In genomic region chr10:86769991-86770390, GRCh38 we compare ENCODE assay signal across 25 cellular contexts.
"Had no signal": no experiment of that assay in that cellular context is flagged by ENCODE, and none has a peak within 500 bp of the region (broad histone marks: within the 10 kb centered on the region; RNA-seq: fewer than 3 reads in every experiment).

No MANE protein-coding gene starts in this region.

- H3K9me3 ChIP-seq: lower lobe of right lung, ovary, right lobe of liver, thyroid gland had no signal

- H3K4me3 Mint-ChIP-seq: activated naive CD4-positive, alpha-beta T cell treated with anti-CD3 and anti-CD28 coated beads for 36 hours; activated naive CD8-positive, alpha-beta T cell treated with anti-CD3 and anti-CD28 coated beads, Interleukin-2, amount 10 ng/mL, durations not matched to agents 7 days and 5 days; dendritic cell treated with granulocyte-macrophage colony-stimulating factor and Interleukin-4, amounts not matched to agents 40 ng/mL and 50 ng/mL, for 4 days; naive thymus-derived CD4-positive, alpha-beta T cell; stimulated activated naive CD8-positive, alpha-beta T cell treated with anti-CD3 and anti-CD28 coated beads, Interleukin-15, Interleukin-2, amounts not matched to agents 100 ng/mL and 50 ng/mL, for 24 hours; T-helper 1 cell treated with Interleukin-12 subunit alpha and Interleukin-12 subunit beta and Interleukin-4 antibody, amounts not matched to agents 30 μg/mL and 1 μg/mL, for 36 hours had no signal

- H3K27me3 ChIP-seq: hepatocyte, ovary, right lobe of liver, thyroid gland had no signal

- H3K27ac Mint-ChIP-seq: activated naive CD4-positive, alpha-beta T cell treated with anti-CD3 and anti-CD28 coated beads for 36 hours; activated naive CD8-positive, alpha-beta T cell treated with anti-CD3 and anti-CD28 coated beads, Interleukin-2, amount 10 ng/mL, durations not matched to agents 7 days and 5 days; dendritic cell treated with granulocyte-macrophage colony-stimulating factor and Interleukin-4, amounts not matched to agents 40 ng/mL and 50 ng/mL, for 4 days; naive thymus-derived CD4-positive, alpha-beta T cell; stimulated activated naive CD8-positive, alpha-beta T cell treated with anti-CD3 and anti-CD28 coated beads, Interleukin-15, Interleukin-2, amounts not matched to agents 100 ng/mL and 50 ng/mL, for 24 hours; T-helper 1 cell treated with Interleukin-12 subunit alpha and Interleukin-12 subunit beta and Interleukin-4 antibody, amounts not matched to agents 30 μg/mL and 1 μg/mL, for 36 hours had no signal

- DNase-seq: activated CD4-positive, alpha-beta T cell treated with anti-CD3 and anti-CD28 coated beads for 4 hours; activated CD4-positive, alpha-beta T cell treated with anti-CD3 and anti-CD28 coated beads, Interleukin-2, amount 50 U/mL, for 48 hours; activated CD4-positive, CD25-positive, alpha-beta regulatory T cell; activated effector memory CD4-positive, alpha-beta T cell treated with Interleukin-2 at 50 U/mL for 16 hours; activated naive CD4-positive, alpha-beta T cell treated with anti-CD3 and anti-CD28 coated beads for 36 hours; activated naive CD8-positive, alpha-beta T cell treated with anti-CD3 and anti-CD28 coated beads, Interleukin-2, amount 10 ng/mL, durations not matched to agents 7 days and 5 days; activated T-cell treated with anti-CD3 and anti-CD28 coated beads, Interleukin-2, amount 50 U/mL, for 48 hours; amniotic stem cell; caudate nucleus; effector CD4-positive, alpha-beta T cell; glutamatergic neuron; left cardiac atrium; lower lobe of right lung; naive thymus-derived CD4-positive, alpha-beta T cell; ovary; right lobe of liver; stimulated activated CD4-positive, alpha-beta T cell treated with anti-CD3 and anti-CD28 coated beads, Interleukin-1b, Interleukin-23, amount 100 ng/mL, for 48 hours; substantia nigra; T1000; thyroid gland had no signal

- H3K27ac ChIP-seq: hepatocyte, lower lobe of right lung, ovary, right lobe of liver, skin epidermis, thyroid gland had no signal

- H3K36me3 ChIP-seq: lower lobe of right lung, ovary, right lobe of liver, thyroid gland had no signal

- H3K4me3 ChIP-seq: hepatocyte, lower lobe of right lung, ovary, right lobe of liver, skin epidermis, thyroid gland had no signal

- H3K9me3 Mint-ChIP-seq: activated naive CD4-positive, alpha-beta T cell treated with anti-CD3 and anti-CD28 coated beads for 36 hours; activated naive CD8-positive, alpha-beta T cell treated with anti-CD3 and anti-CD28 coated beads, Interleukin-2, amount 10 ng/mL, durations not matched to agents 7 days and 5 days; dendritic cell treated with granulocyte-macrophage colony-stimulating factor and Interleukin-4, amounts not matched to agents 40 ng/mL and 50 ng/mL, for 4 days; naive thymus-derived CD4-positive, alpha-beta T cell; stimulated activated naive CD8-positive, alpha-beta T cell treated with anti-CD3 and anti-CD28 coated beads, Interleukin-15, Interleukin-2, amounts not matched to agents 100 ng/mL and 50 ng/mL, for 24 hours; T-helper 1 cell treated with Interleukin-12 subunit alpha and Interleukin-12 subunit beta and Interleukin-4 antibody, amounts not matched to agents 30 μg/mL and 1 μg/mL, for 36 hours had no signal

- H2AFZ ChIP-seq: hepatocyte had no signal

- H3K36me3 Mint-ChIP-seq: activated naive CD8-positive, alpha-beta T cell treated with anti-CD3 and anti-CD28 coated beads, Interleukin-2, amount 10 ng/mL, durations not matched to agents 7 days and 5 days; naive thymus-derived CD4-positive, alpha-beta T cell had no signal

- H3K4me2 ChIP-seq: hepatocyte had no signal
